In genomic region chr12:40010899-40011774, GRCh38 we compare ENCODE assay signal across 8 cellular contexts.
DNase-seq lines count a peak whose midpoint lies in the region; ATAC-seq and TF ChIP-seq lines count a peak whose summit lies in the region.

No MANE protein-coding gene starts in this region.

- no peaks in the 10 kb centered on the region for H3K9me3 ChIP-seq in psoas muscle

- DNase-seq in Daoy (ENCODE audit: low read depth), result peak; percentile 60
- peak; percentile 24 to 67 for DNase-seq in HL-60 (ENCODE audit: low read depth in 1 of 2, low spot score in 1 of 2)
- DNase-seq in RKO (ENCODE audit: low spot score), result peak; percentile 73
- peak; percentile 71 for DNase-seq in activated naive CD4-positive, alpha-beta T cell treated with anti-CD3 and anti-CD28 coated beads, Interleukin-2, amount 10 ng/mL, durations not matched to agents 7 days and 5 days
- DNase-seq in glutamatergic neuron, result peak; percentile 30
- no peak for DNase-seq in psoas muscle
- DNase-seq in NCI-H510A (lab: John Stamatoyannopoulos, UW), result no peak

- peaks cover 13% of the 10 kb centered on the region for H3K4me1 Mint-ChIP-seq in activated naive CD4-positive, alpha-beta T cell treated with anti-CD3 and anti-CD28 coated beads, Interleukin-2, amount 10 ng/mL, durations not matched to agents 7 days and 5 days
- H3K4me1 Mint-ChIP-seq in glutamatergic neuron (ENCODE audit: low read depth, unreplicated experiment), result no peaks in the 10 kb centered on the region

- peak overlapping the region; percentile 30 for H3K4me3 Mint-ChIP-seq in activated naive CD4-positive, alpha-beta T cell treated with anti-CD3 and anti-CD28 coated beads, Interleukin-2, amount 10 ng/mL, durations not matched to agents 7 days and 5 days
- no peak overlapping the region for H3K4me3 Mint-ChIP-seq in glutamatergic neuron (ENCODE audit: unreplicated experiment)

- WGBS in psoas muscle, 3 donors, result 44 to 62% (median 46%) methylated on average over 11 of the region's 11 CpGs

- no peaks in the 10 kb centered on the region for H3K27me3 Mint-ChIP-seq in activated naive CD4-positive, alpha-beta T cell treated with anti-CD3 and anti-CD28 coated beads, Interleukin-2, amount 10 ng/mL, durations not matched to agents 7 days and 5 days
- H3K27me3 Mint-ChIP-seq in glutamatergic neuron (ENCODE audit: unreplicated experiment), result no peaks in the 10 kb centered on the region

- TF ChIP-seq CTCF in HL-60 (IDR thresholded peaks at IDR 0.05; ENCODE audit: insufficient read depth, low read length) (peak; percentile 65), glutamatergic neuron (IDR thresholded peaks at IDR 0.05; ENCODE audit: partially characterized antibody, unreplicated experiment) (peak; percentile 82), psoas muscle (IDR thresholded peaks at IDR 0.05) (peak; percentile 63)

- H3K4me3 ChIP-seq in HL-60 (replicated peaks; ENCODE audit: insufficient read depth, low read length) (0 out of 2 replicates have a peak overlapping the region, but pooled peaks have one; percentile 13), psoas muscle (peak overlapping the region; percentile 32)

- H3K4me1 ChIP-seq in psoas muscle, result no peaks in the 10 kb centered on the region

- no peaks in the 10 kb centered on the region for H3K36me3 Mint-ChIP-seq in activated naive CD4-positive, alpha-beta T cell treated with anti-CD3 and anti-CD28 coated beads, Interleukin-2, amount 10 ng/mL, durations not matched to agents 7 days and 5 days
- no peaks in the 10 kb centered on the region for H3K36me3 Mint-ChIP-seq in glutamatergic neuron (ENCODE audit: unreplicated experiment)

- no peak overlapping the region for H3K27ac Mint-ChIP-seq in activated naive CD4-positive, alpha-beta T cell treated with anti-CD3 and anti-CD28 coated beads, Interleukin-2, amount 10 ng/mL, durations not matched to agents 7 days and 5 days
- no peak overlapping the region for H3K27ac Mint-ChIP-seq in glutamatergic neuron (ENCODE audit: unreplicated experiment)

- no peaks in the 10 kb centered on the region for H3K27me3 ChIP-seq in HL-60 (ENCODE audit: insufficient read depth, poor library complexity, severe bottlenecking)
- H3K27me3 ChIP-seq in psoas muscle (ENCODE audit: insufficient read depth in 3 of 3, low read length in 2 of 3), result no peaks in the 10 kb centered on the region

- ATAC-seq in GM21381 (IDR thresholded peaks at IDR 0.05; ENCODE audit: unreplicated experiment) (peak; percentile 89), psoas muscle (peak; percentile 59 to 93 (median 75))

- intact Hi-C loops in psoas muscle (cut with DNase I), result loop anchor here (2.0 kb wide), 1 partner anchor 96 kb away; the partner anchor contains the start of gene SLC2A13 (in 2 of the 2)

- CTCF ChIA-PET in activated naive CD4-positive, alpha-beta T cell treated with anti-CD3 and anti-CD28 coated beads, Interleukin-2, amount 10 ng/mL, durations not matched to agents 7 days and 5 days (lab: Charles Lee), result interaction anchor here (0.6 to 6.8 kb wide), 26 partner anchors 10 to 620 kb away, joined by 3 to 86 read pairs (median 4); partner anchors contain the start of gene SLC2A13

- no peaks in the 10 kb centered on the region for H3K9me3 Mint-ChIP-seq in activated naive CD4-positive, alpha-beta T cell treated with anti-CD3 and anti-CD28 coated beads, Interleukin-2, amount 10 ng/mL, durations not matched to agents 7 days and 5 days
- no peaks in the 10 kb centered on the region for H3K9me3 Mint-ChIP-seq in glutamatergic neuron (ENCODE audit: unreplicated experiment)

- H3K27ac ChIP-seq in HL-60 (replicated peaks) (no peak overlapping the region), psoas muscle (no peak overlapping the region)

- H3K36me3 ChIP-seq in psoas muscle (ENCODE audit: insufficient read depth in 1 of 2, low read depth in 1 of 2), result no peaks in the 10 kb centered on the region

Comparison
In these comparisons a context has a peak if more than half of its experiments do, and no peak if none do; other contexts are left out.
1. DNase-seq: peak in Daoy (single experiment), HL-60 (2 of 2), RKO (single experiment), activated naive CD4-positive, alpha-beta T cell treated with anti-CD3 and anti-CD28 coated beads, Interleukin-2, amount 10 ng/mL, durations not matched to agents 7 days and 5 days (single experiment) and glutamatergic neuron (single experiment); none in psoas muscle (0 of 2) and NCI-H510A (single experiment).
2. Peak in every context shown above with its lines, with median percentiles within 50 percentile points of each other: CTCF ChIP-seq.